15 cellular contexts compared by ENCODE assay signal in the genomic region with DNA sequence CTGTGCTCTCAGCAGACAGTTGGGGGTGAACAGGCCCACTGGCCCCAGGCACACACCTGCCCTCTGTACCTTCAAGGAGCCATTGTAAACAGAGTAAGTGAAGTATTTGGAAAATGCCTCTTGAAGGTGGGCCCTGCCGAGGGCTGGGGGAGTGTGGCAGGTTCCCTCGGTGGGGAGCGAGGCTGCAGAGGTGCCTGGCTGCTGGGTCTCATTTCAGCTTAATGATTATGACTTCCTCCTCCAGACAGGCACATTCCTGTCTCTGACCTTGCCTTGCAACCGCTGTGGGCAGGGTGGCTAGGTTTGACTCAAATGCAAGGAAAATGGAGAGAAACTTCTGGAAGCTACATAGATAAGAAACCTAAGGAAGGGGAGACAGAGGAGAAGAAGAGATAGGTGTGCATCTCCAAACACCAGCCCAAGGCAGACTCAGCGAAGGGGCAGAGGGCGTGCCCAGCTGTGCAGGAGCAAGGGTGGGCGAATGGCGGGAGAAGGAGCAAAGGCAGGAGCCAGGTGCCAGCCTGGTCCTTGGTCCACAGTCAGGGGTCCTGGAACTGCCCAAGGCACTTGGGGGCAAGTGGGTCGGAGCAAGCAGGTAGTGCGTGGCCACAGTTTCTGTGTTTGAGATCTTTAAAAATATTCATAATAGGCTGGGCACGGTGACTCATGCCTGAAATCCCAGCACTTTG. TPM values are rescaled to one million over a fixed set of nuclear protein-coding genes. Genes with fewer than 3 reads are reported as not detected.
DNase-seq lines count a peak whose midpoint lies in the region; ATAC-seq, FAIRE-seq and TF ChIP-seq lines count a peak whose summit lies in the region.
"Had no signal": no experiment of that assay in that cellular context is flagged by ENCODE, and none has a peak within 500 bp of the region (broad histone marks: within the 10 kb centered on the region; RNA-seq: fewer than 3 reads in every experiment).

No MANE protein-coding gene starts in this region.

- no peak for FAIRE-seq in bronchial epithelial cell (lab: Jason Lieb, UNC)

- no peak overlapping the region for H3K9ac ChIP-seq in mesenchymal stem cell (ENCODE audit: low read length)

- ATAC-seq in Right ventricle myocardium inferior = no peak
- no peak for ATAC-seq in Right ventricle myocardium superior (ENCODE audit: poor library complexity)
- ATAC-seq in GM18909 (IDR thresholded peaks at IDR 0.05; ENCODE audit: poor library complexity, unreplicated experiment) = no peak

- H2AFZ ChIP-seq in mesenchymal stem cell (ENCODE audit: low read depth, low read length) = no peak overlapping the region

- no peak overlapping the region for H3K18ac ChIP-seq in mesenchymal stem cell (ENCODE audit: low read depth in 1 of 2, low read length in 2 of 2)

- peak overlapping the region; percentile 85 for H3K27ac Mint-ChIP-seq in type B pancreatic cell

- no peak overlapping the region for H2BK15ac ChIP-seq in mesenchymal stem cell (ENCODE audit: low read depth, poor library complexity, severe bottlenecking)

- peaks cover 8% of the 10 kb centered on the region for H3K36me3 Mint-ChIP-seq in type B pancreatic cell

- no peak overlapping the region for H3K4me3 ChIP-seq in bronchial epithelial cell (ENCODE audit: low read depth, low read length)
- H3K4me3 ChIP-seq in mesenchymal stem cell (ENCODE audit: insufficient read depth in 1 of 2, low read depth in 1 of 2, low read length in 2 of 2) = no peak overlapping the region
- H3K4me3 ChIP-seq: breast epithelium, smooth muscle cell had no signal

- peaks cover 40% of the 10 kb centered on the region for H3K4me1 ChIP-seq in mesenchymal stem cell (ENCODE audit: control insufficient read depth, insufficient read depth, low read depth, low read length)
- H3K4me1 ChIP-seq: breast epithelium had no signal

- peaks cover 11% of the 10 kb centered on the region for H3K79me1 ChIP-seq in mesenchymal stem cell (replicated peaks; ENCODE audit: low read length, poor library complexity, severe bottlenecking)

- peaks cover 12% of the 10 kb centered on the region for H3K4me1 Mint-ChIP-seq in type B pancreatic cell (ENCODE audit: unreplicated experiment)

- no peak overlapping the region for H3K4ac ChIP-seq in mesenchymal stem cell (ENCODE audit: low read depth in 1 of 2, low read length in 2 of 2)

- no peak overlapping the region for H2BK120ac ChIP-seq in mesenchymal stem cell (ENCODE audit: low read depth, low read length)

- H3K27ac ChIP-seq in mesenchymal stem cell (ENCODE audit: low read length, poor library complexity, severe bottlenecking) = peak overlapping the region; percentile 2
- H3K27ac ChIP-seq: breast epithelium had no signal

- no peaks in the 10 kb centered on the region for H3K9me3 Mint-ChIP-seq in type B pancreatic cell

- peak overlapping the region; percentile 69 for H3K4me3 Mint-ChIP-seq in type B pancreatic cell

- DNase-seq in Right ventricle myocardium inferior (ENCODE audit: missing footprints) (peak; percentile 53), Right ventricle myocardium superior (no peak), bronchial epithelial cell (ENCODE audit: low read depth) (peak; percentile 22), mesenchymal stem cell (no peak), type B pancreatic cell (ENCODE audit: extremely low spot score, unreplicated experiment) (no peak), NCI-H2081 treated with DMSO at 0.1 percent for 48 hours (lab: John Stamatoyannopoulos, UW) (no peak), RPMI8226 (no peak)
- DNase-seq: activated CD4-positive, CD25-positive, alpha-beta regulatory T cell; activated naive CD4-positive, alpha-beta T cell treated with anti-CD3 and anti-CD28 coated beads, Interleukin-2, amount 50 U/mL, for 16 hours; foreskin melanocyte; NCI-H82; stimulated activated naive CD4-positive, alpha-beta T cell treated with Interleukin-2 at 50 U/mL for 16 hours had no signal

- no peak for TF ChIP-seq CTCF in bronchial epithelial cell (IDR thresholded peaks at IDR 0.05; ENCODE audit: insufficient read depth, low read length, severe bottlenecking)
- no peak for TF ChIP-seq CTCF in type B pancreatic cell (conservative IDR thresholded peaks at IDR 0.05)

- peak overlapping the region; percentile 91 for H2AK5ac ChIP-seq in mesenchymal stem cell (ENCODE audit: low read length, severe bottlenecking)

- H3K36me3 ChIP-seq in bronchial epithelial cell (ENCODE audit: control insufficient read depth, insufficient read depth, low read length) = no peaks in the 10 kb centered on the region
- peaks cover 0 to 43% of the 10 kb centered on the region in 2 experiments for H3K36me3 ChIP-seq in mesenchymal stem cell (ENCODE audit: control insufficient read depth in 1 of 2, insufficient read depth in 2 of 2, low read depth in 1 of 2, low read length in 2 of 2)
- H3K36me3 ChIP-seq: breast epithelium had no signal

- no peak overlapping the region for H2BK12ac ChIP-seq in mesenchymal stem cell (ENCODE audit: low read length in 2 of 2)

- no peak overlapping the region for H3K4me2 ChIP-seq in mesenchymal stem cell (ENCODE audit: low read length, poor library complexity, severe bottlenecking)

- intact Hi-C loops in Right ventricle myocardium inferior (cut with DNase I) = no loop called here
- intact Hi-C loops in Right ventricle myocardium superior (cut with DNase I) = no loop called here

- H3K9me3 ChIP-seq in mesenchymal stem cell (ENCODE audit: control insufficient read depth, low read length) = no peaks in the 10 kb centered on the region
- H3K9me3 ChIP-seq: breast epithelium had no signal

- H4K91ac ChIP-seq in mesenchymal stem cell (ENCODE audit: low read length) = no peak overlapping the region

- H3K23ac ChIP-seq in mesenchymal stem cell (ENCODE audit: low read length in 2 of 2) = no peak overlapping the region

- H4K8ac ChIP-seq in mesenchymal stem cell (ENCODE audit: low read length) = no peak overlapping the region

- H2BK5ac ChIP-seq in mesenchymal stem cell (ENCODE audit: low read depth, low read length, poor library complexity, severe bottlenecking) = no peak overlapping the region

- H3K27me3 ChIP-seq in bronchial epithelial cell (ENCODE audit: control insufficient read depth, insufficient read depth, low read length) (no peaks in the 10 kb centered on the region), mesenchymal stem cell (ENCODE audit: control insufficient read depth in 1 of 2, insufficient read depth in 1 of 2, low read length in 2 of 2) (no peaks in the 10 kb centered on the region)
- H3K27me3 ChIP-seq: breast epithelium had no signal

- WGBS in mesenchymal stem cell = 70% methylated on average over 11 of the region's 11 CpGs

- H3K27me3 Mint-ChIP-seq in type B pancreatic cell = no peaks in the 10 kb centered on the region

- no peak overlapping the region for H3K14ac ChIP-seq in mesenchymal stem cell (ENCODE audit: low read length in 2 of 2)

RNA-seq across cellular contexts. Expression of a gene that starts 14.0 kb away (rescaled TPM):
- total RNA-seq in Right ventricle myocardium inferior = 80.0 TPM
- total RNA-seq in Right ventricle myocardium superior = 80.7 TPM
- total RNA-seq in bronchial epithelial cell = 16.8 and 27.3 TPM in 2 replicates
- 5.1 TPM for polyA plus RNA-seq in mesenchymal stem cell (2013, experiment 1 of 2)
- 5.0 TPM for polyA plus RNA-seq in mesenchymal stem cell (2013, experiment 2 of 2)
- 56.4 and 80.9 TPM in 2 replicates for total RNA-seq in type B pancreatic cell (ENCODE audit: low replicate concordance)

Comparison
In these comparisons a context has a peak if more than half of its experiments do, and no peak if none do; other contexts are left out.
1. DNase-seq: peak in Right ventricle myocardium inferior (single experiment) and bronchial epithelial cell (single experiment); none in Right ventricle myocardium superior (single experiment), mesenchymal stem cell (single experiment), type B pancreatic cell (single experiment), NCI-H2081 treated with DMSO at 0.1 percent for 48 hours (single experiment) and RPMI8226 (single experiment).